17 cellular contexts compared by ENCODE assay signal in the genomic region with DNA sequence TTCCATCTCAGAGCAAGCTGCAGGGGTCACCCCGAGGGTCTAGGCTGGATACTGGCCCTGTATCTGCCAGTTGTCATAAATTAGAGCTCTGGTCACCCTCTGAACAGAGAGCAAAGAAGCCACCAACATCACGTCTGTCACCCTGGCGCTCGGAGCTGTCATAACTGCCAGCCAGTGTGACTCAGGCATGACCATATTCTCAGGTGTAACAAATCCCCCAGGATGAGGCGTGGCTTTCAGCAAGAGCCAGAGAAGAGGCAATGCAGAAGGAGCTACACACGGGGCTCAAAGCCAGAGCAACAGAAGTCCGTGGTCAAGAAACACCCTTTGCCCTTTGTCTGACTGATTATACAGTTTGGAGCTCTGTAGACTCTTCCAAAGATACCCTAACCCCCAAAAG. TPM values are rescaled to one million over a fixed set of nuclear protein-coding genes. Genes with fewer than 3 reads are reported as not detected.
DNase-seq lines count a peak whose midpoint lies in the region; ATAC-seq and TF ChIP-seq lines count a peak whose summit lies in the region.
"Had no signal": no experiment of that assay in that cellular context is flagged by ENCODE, and none has a peak within 500 bp of the region (broad histone marks: within the 10 kb centered on the region; RNA-seq: fewer than 3 reads in every experiment).

No MANE protein-coding gene starts in this region.

- H3K4me1 Mint-ChIP-seq in MCF 10A (ENCODE audit: insufficient read depth, unreplicated experiment) (peaks cover 8% of the 10 kb centered on the region), type B pancreatic cell (ENCODE audit: unreplicated experiment) (no peaks in the 10 kb centered on the region)
- H3K4me1 Mint-ChIP-seq in activated T-cell treated with anti-CD3 and anti-CD28 coated beads, Interleukin-2, amount 50 U/mL, for 72 hours (ENCODE audit: low read depth) = no peaks in the 10 kb centered on the region

- H3K27me3 ChIP-seq in breast epithelium (no peaks in the 10 kb centered on the region), psoas muscle (ENCODE audit: insufficient read depth in 3 of 3, low read length in 2 of 3) (no peaks in the 10 kb centered on the region)

- BruUV-seq in MCF 10A (replicated peaks; lab: Mats Ljungman, UMichigan) = no TSS peak

- H3K27me3 Mint-ChIP-seq in MCF 10A (ENCODE audit: insufficient read depth, unreplicated experiment) (no peaks in the 10 kb centered on the region), type B pancreatic cell (no peaks in the 10 kb centered on the region)
- H3K27me3 Mint-ChIP-seq in activated T-cell treated with anti-CD3 and anti-CD28 coated beads, Interleukin-2, amount 50 U/mL, for 72 hours (ENCODE audit: low read depth) = no peaks in the 10 kb centered on the region

- H3K9me3 ChIP-seq in breast epithelium (peaks cover 0 to 3% of the 10 kb centered on the region in 2 donors), psoas muscle (no peaks in the 10 kb centered on the region)
- H3K9me3 ChIP-seq: A549, Caco-2, HAP-1 had no signal

- no peak overlapping the region for H3K27ac Mint-ChIP-seq in MCF 10A (ENCODE audit: low read depth, unreplicated experiment)
- H3K27ac Mint-ChIP-seq in type B pancreatic cell = no peak overlapping the region
- H3K27ac Mint-ChIP-seq in activated T-cell treated with anti-CD3 and anti-CD28 coated beads, Interleukin-2, amount 50 U/mL, for 72 hours = no peak overlapping the region
- H3K27ac Mint-ChIP-seq: CD4-positive, alpha-beta T cell had no signal

- POLR2A ChIA-PET in MCF 10A (lab: Yijun Ruan, JAX) = interaction anchor here (0.7 to 1.6 kb wide), 8 partner anchors 9 to 499 kb away, joined by 3 to 5 read pairs (median 3); no protein-coding TSS in a partner anchor

- intact Hi-C loops in MCF 10A (cut with micrococcal nuclease) = no loop called here
- intact Hi-C loops in breast epithelium (cut with DNase I; ENCODE audit: low total_unique reads) = no loop called here
- intact Hi-C loops in psoas muscle (cut with DNase I) = no loop called here

- H3K4me1 ChIP-seq in breast epithelium (no peaks in the 10 kb centered on the region), psoas muscle (no peaks in the 10 kb centered on the region)
- H3K4me1 ChIP-seq: A549, Caco-2, HAP-1 had no signal

- WGBS in psoas muscle, 3 donors = 23 to 53% (median 40%) methylated on average over 7 of the region's 7 CpGs

- no peak for TF ChIP-seq POLR2A in breast epithelium (IDR thresholded peaks at IDR 0.05)

- TF ChIP-seq CTCF in MCF 10A (IDR thresholded peaks at IDR 0.05; ENCODE audit: unreplicated experiment) (no peak), breast epithelium (IDR thresholded peaks at IDR 0.05) (no peak), psoas muscle (IDR thresholded peaks at IDR 0.05) (no peak), type B pancreatic cell (conservative IDR thresholded peaks at IDR 0.05) (no peak)

- CTCF ChIA-PET in MCF 10A (lab: Yijun Ruan, JAX) = interaction anchor here (0.6 to 1.2 kb wide), 4 partner anchors 212 to 1285 kb away, joined by 3 to 4 read pairs (median 3); no protein-coding TSS in a partner anchor

- ATAC-seq in psoas muscle = peak; percentile 88 to 98 (median 97)
- no peak for ATAC-seq in activated T-cell treated with anti-CD3 and anti-CD28 coated beads, Interleukin-2, amount 50 U/mL, for 72 hours (replicated peaks in 1 of 2)
- ATAC-seq: A549 had no signal

- H3K4me3 ChIP-seq in breast epithelium (no peak overlapping the region), psoas muscle (no peak overlapping the region)
- H3K4me3 ChIP-seq: A549, GM23248, HAP-1 had no signal

- H3K9me3 Mint-ChIP-seq in MCF 10A (ENCODE audit: unreplicated experiment) (no peaks in the 10 kb centered on the region), type B pancreatic cell (peaks cover under 1% of the 10 kb centered on the region)
- H3K9me3 Mint-ChIP-seq in activated T-cell treated with anti-CD3 and anti-CD28 coated beads, Interleukin-2, amount 50 U/mL, for 72 hours = no peaks in the 10 kb centered on the region
- H3K9me3 Mint-ChIP-seq: CD4-positive, alpha-beta T cell had no signal

- H3K36me3 Mint-ChIP-seq in MCF 10A (ENCODE audit: insufficient read depth, unreplicated experiment) = no peaks in the 10 kb centered on the region
- no peaks in the 10 kb centered on the region for H3K36me3 Mint-ChIP-seq in type B pancreatic cell
- H3K36me3 Mint-ChIP-seq in activated T-cell treated with anti-CD3 and anti-CD28 coated beads, Interleukin-2, amount 50 U/mL, for 72 hours (ENCODE audit: insufficient read depth in 2 of 2) = no peaks in the 10 kb centered on the region

- H3K36me3 ChIP-seq in breast epithelium = no peaks in the 10 kb centered on the region
- no peaks in the 10 kb centered on the region for H3K36me3 ChIP-seq in psoas muscle (ENCODE audit: insufficient read depth in 1 of 2, low read depth in 1 of 2)
- H3K36me3 ChIP-seq: HAP-1 had no signal

- DNase-seq in MCF 10A (ENCODE audit: unreplicated experiment) = peak; percentile 32
- DNase-seq in breast epithelium (ENCODE audit: low spot score in 2 of 2) = no peak
- DNase-seq in SW480 (ENCODE audit: low spot score) = peak; percentile 56
- DNase-seq in psoas muscle = peak; percentile 23 to 71
- DNase-seq in type B pancreatic cell (ENCODE audit: extremely low spot score, unreplicated experiment) = no peak
- DNase-seq in pons (ENCODE audit: low spot score) = no peak
- no peak for DNase-seq in activated T-cell treated with anti-CD3 and anti-CD28 coated beads, Interleukin-2, amount 50 U/mL, for 72 hours
- DNase-seq: AML-193; Caco-2; CD4-positive, alpha-beta T cell; GM23248 had no signal

- H3K27ac ChIP-seq in breast epithelium (no peak overlapping the region), psoas muscle (peak overlapping the region; percentile 11)
- H3K27ac ChIP-seq: 22Rv1, A549, GM23248 had no signal

- H3K4me3 Mint-ChIP-seq in MCF 10A (ENCODE audit: unreplicated experiment) = no peak overlapping the region
- H3K4me3 Mint-ChIP-seq in type B pancreatic cell = no peak overlapping the region
- H3K4me3 Mint-ChIP-seq in activated T-cell treated with anti-CD3 and anti-CD28 coated beads, Interleukin-2, amount 50 U/mL, for 72 hours = no peak overlapping the region
- H3K4me3 Mint-ChIP-seq: CD4-positive, alpha-beta T cell had no signal

RNA-seq across cellular contexts. Expression of a gene that starts 40.0 kb away (rescaled TPM):
- total RNA-seq in MCF 10A (2022) (not detected in 2 replicates), breast epithelium (not detected), psoas muscle (not detected), type B pancreatic cell (ENCODE audit: low replicate concordance) (not detected in 2 replicates)
- polyA plus RNA-seq in psoas muscle = not detected
- not detected for total RNA-seq in activated T-cell treated with anti-CD3 and anti-CD28 coated beads, Interleukin-2, amount 50 U/mL, for 72 hours
- total RNA-seq: Caco-2; CD4-positive, alpha-beta T cell; GM23248; H4; HT-29 had no signal
- polyA plus RNA-seq: A549, BJ, GM23248 had no signal

Comparison
In these comparisons a context has a peak if more than half of its experiments do, and no peak if none do; other contexts are left out.
1. DNase-seq: peak in MCF 10A (single experiment), SW480 (single experiment) and psoas muscle (2 of 2); none in breast epithelium (0 of 2), type B pancreatic cell (single experiment), pons (single experiment) and activated T-cell treated with anti-CD3 and anti-CD28 coated beads, Interleukin-2, amount 50 U/mL, for 72 hours (0 of 2).
2. ATAC-seq: peak in psoas muscle (4 of 4); none in activated T-cell treated with anti-CD3 and anti-CD28 coated beads, Interleukin-2, amount 50 U/mL, for 72 hours (0 of 2).